In genomic region chrX:4754878-4755604, GRCh38 we compare ENCODE assay signal across 19 cellular contexts.
DNase-seq lines count a peak whose midpoint lies in the region; ATAC-seq, FAIRE-seq and TF ChIP-seq lines count a peak whose summit lies in the region.
"Had no signal": no experiment of that assay in that cellular context is flagged by ENCODE, and none has a peak within 500 bp of the region (broad histone marks: within the 10 kb centered on the region; RNA-seq: fewer than 3 reads in every experiment).

No MANE protein-coding gene starts in this region.

- TF ChIP-seq CTCF in astrocyte (IDR thresholded peaks at IDR 0.05; ENCODE audit: insufficient read depth, low read depth, low read length) (no peak), heart right ventricle (IDR thresholded peaks at IDR 0.05) (no peak), GM13976 (IDR thresholded peaks at IDR 0.05; ENCODE audit: borderline replicate concordance, control extremely low read depth, extremely low read depth, insufficient read depth, missing control alignments) (no peak)

- H3K36me3 ChIP-seq in astrocyte (ENCODE audit: insufficient read depth, low read length) = no peaks in the 10 kb centered on the region
- H3K36me3 ChIP-seq in heart right ventricle = no peaks in the 10 kb centered on the region
- H3K36me3 ChIP-seq: Peyer's patch had no signal

- H3K4me3 ChIP-seq in astrocyte (ENCODE audit: insufficient read depth, low read depth, low read length) = no peak overlapping the region
- no peak overlapping the region for H3K4me3 ChIP-seq in heart right ventricle
- H3K4me3 ChIP-seq: Peyer's patch had no signal

- H3K27me3 ChIP-seq in astrocyte (ENCODE audit: insufficient read depth, low read length) = no peaks in the 10 kb centered on the region
- H3K27me3 ChIP-seq in heart right ventricle = no peaks in the 10 kb centered on the region
- H3K27me3 ChIP-seq: Peyer's patch had no signal

- no peak overlapping the region for H3K4me3 Mint-ChIP-seq in astrocyte (ENCODE audit: unreplicated experiment)
- H3K4me3 Mint-ChIP-seq: CD8-positive, alpha-beta memory T cell; neural crest cell had no signal

- no peak overlapping the region for H3K9ac ChIP-seq in astrocyte (ENCODE audit: low read length)

- no peaks in the 10 kb centered on the region for H3K4me1 ChIP-seq in astrocyte (ENCODE audit: insufficient read depth, low read length)
- no peaks in the 10 kb centered on the region for H3K4me1 ChIP-seq in heart right ventricle
- H3K4me1 ChIP-seq: Peyer's patch had no signal

- H3K9me3 ChIP-seq in astrocyte (ENCODE audit: insufficient read depth, low read depth, low read length) (no peaks in the 10 kb centered on the region), heart right ventricle (no peaks in the 10 kb centered on the region)
- H3K9me3 ChIP-seq: Peyer's patch had no signal

- no peaks in the 10 kb centered on the region for H3K4me1 Mint-ChIP-seq in astrocyte (ENCODE audit: low read depth, unreplicated experiment)
- H3K4me1 Mint-ChIP-seq: CD8-positive, alpha-beta memory T cell; neural crest cell had no signal

- intact Hi-C loops in heart right ventricle (cut with DNase I) = no loop called here

- H4K20me1 ChIP-seq in astrocyte (ENCODE audit: insufficient read depth, low read length) = no peaks in the 10 kb centered on the region

- no peaks in the 10 kb centered on the region for H3K36me3 Mint-ChIP-seq in astrocyte (ENCODE audit: low read depth, unreplicated experiment)
- H3K36me3 Mint-ChIP-seq: CD8-positive, alpha-beta memory T cell had no signal

- 74 to 75% methylated on average over 8 of the region's 8 CpGs for WGBS in heart right ventricle, 2 donors

- H3K27me3 Mint-ChIP-seq in astrocyte (ENCODE audit: low read depth, unreplicated experiment) = no peaks in the 10 kb centered on the region
- H3K27me3 Mint-ChIP-seq: CD8-positive, alpha-beta memory T cell had no signal

- ATAC-seq in GM18907 (IDR thresholded peaks at IDR 0.05; ENCODE audit: unreplicated experiment) (peak; percentile 89), GM21619 (IDR thresholded peaks at IDR 0.05; ENCODE audit: unreplicated experiment) (peak; percentile 88), HG03097 (IDR thresholded peaks at IDR 0.05; ENCODE audit: low FRiP score, unreplicated experiment) (peak; percentile 81), heart right ventricle (no peak)
- ATAC-seq: sciatic nerve had no signal

- DNase-seq in astrocyte (ENCODE audit: low read depth) = no peak
- DNase-seq in heart right ventricle = no peak
- no peak for DNase-seq in NCI-H82 (lab: John Stamatoyannopoulos, UW)
- no peak for DNase-seq in central memory CD4-positive, alpha-beta T cell
- no peak for DNase-seq in GM13976 (ENCODE audit: low spot score)
- DNase-seq: activated CD4-positive, alpha-beta T cell treated with anti-CD3 and anti-CD28 coated beads, Interleukin-2, amount 50 U/mL, for 48 hours; activated naive CD4-positive, alpha-beta T cell; caudate nucleus; CD8-positive, alpha-beta memory T cell; GF-D8; hippocampal formation; Peyer's patch; substantia nigra had no signal

- in situ Hi-C loops in GM13976 (cut with MboI; ENCODE audit: low sequenced_read_pairs, unreplicated experiment) = no loop called here

- no peaks in the 10 kb centered on the region for H3K9me3 Mint-ChIP-seq in astrocyte (ENCODE audit: unreplicated experiment)
- H3K9me3 Mint-ChIP-seq: neural crest cell had no signal

- H2AFZ ChIP-seq in astrocyte (ENCODE audit: low read depth, low read length) = no peak overlapping the region

- H3K27ac ChIP-seq in astrocyte (ENCODE audit: low read depth, low read length) (no peak overlapping the region), heart right ventricle (no peak overlapping the region)
- H3K27ac ChIP-seq: epithelial cell of prostate, Peyer's patch had no signal

- no peak overlapping the region for H3K4me2 ChIP-seq in astrocyte (ENCODE audit: low read length)

- no peak overlapping the region for H3K27ac Mint-ChIP-seq in astrocyte (ENCODE audit: unreplicated experiment)

- FAIRE-seq in astrocyte (lab: Jason Lieb, UNC) = peak; percentile 81

- no peaks in the 10 kb centered on the region for H3K79me2 ChIP-seq in astrocyte (ENCODE audit: insufficient read depth, low read length)

Comparison
In these comparisons a context has a peak if more than half of its experiments do, and no peak if none do; other contexts are left out.
1. ATAC-seq: peak in GM18907 (single experiment), GM21619 (single experiment) and HG03097 (single experiment); none in heart right ventricle (0 of 8).